In the genomic region with DNA sequence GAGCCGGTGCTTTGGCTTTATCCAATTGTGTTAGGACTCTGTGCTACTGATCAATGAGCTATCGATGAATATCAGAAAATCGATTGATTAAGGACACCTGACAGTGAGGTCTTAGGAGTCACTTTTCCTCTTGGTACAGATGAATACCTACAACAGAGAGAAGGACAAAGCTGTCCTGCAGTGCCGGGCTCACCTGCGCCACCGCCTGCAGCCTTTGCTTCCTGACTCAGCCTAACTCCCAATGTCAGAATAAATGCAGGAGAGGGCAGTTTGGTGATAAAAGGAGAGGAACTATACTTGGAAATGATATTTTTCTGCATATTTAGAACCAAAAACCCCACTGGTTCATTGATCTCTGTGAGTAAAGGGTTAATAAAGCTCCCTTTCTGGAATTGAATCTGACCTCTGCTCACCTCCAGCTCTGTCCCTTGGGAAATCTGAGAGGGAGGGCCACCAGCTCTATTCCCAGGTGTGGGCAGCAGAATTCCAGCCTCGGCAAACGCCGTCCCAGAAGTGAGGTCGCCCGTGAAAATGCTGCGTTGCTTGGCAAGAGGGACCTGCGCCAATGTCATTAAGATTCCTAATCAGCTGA, we compare ENCODE assay signal across 15 cellular contexts. TPM values are rescaled to one million over a fixed set of nuclear protein-coding genes. Genes with fewer than 3 reads are reported as not detected.
DNase-seq lines count a peak whose midpoint lies in the region; ATAC-seq, FAIRE-seq and TF ChIP-seq lines count a peak whose summit lies in the region.
"Had no signal": no experiment of that assay in that cellular context is flagged by ENCODE, and none has a peak within 500 bp of the region (broad histone marks: within the 10 kb centered on the region; RNA-seq: fewer than 3 reads in every experiment).

No MANE protein-coding gene starts in this region.

- H3K4me2 ChIP-seq in astrocyte (ENCODE audit: low read length): peak overlapping the region; percentile 79

- H3K9ac ChIP-seq in astrocyte (ENCODE audit: low read length): peak overlapping the region; percentile 18
- H3K9ac ChIP-seq in skeletal muscle tissue (ENCODE audit: low read depth in 1 of 3, low read length in 3 of 3): peak overlapping the region in 1 of 3 donors; percentile 45

- H3K4me1 Mint-ChIP-seq in astrocyte (ENCODE audit: low read depth, unreplicated experiment): peaks cover 3% of the 10 kb centered on the region
- H3K4me1 Mint-ChIP-seq: activated naive CD4-positive, alpha-beta T cell treated with anti-CD3 and anti-CD28 coated beads, Interleukin-2, amount 50 U/mL, for 24 hours had no signal

- H3K27me3 Mint-ChIP-seq in astrocyte (ENCODE audit: low read depth, unreplicated experiment): peaks cover 18% of the 10 kb centered on the region

- H3K27ac ChIP-seq in astrocyte (ENCODE audit: low read depth, low read length) (no peak overlapping the region), skeletal muscle tissue (ENCODE audit: low read depth, low read length) (no peak overlapping the region)
- H3K27ac ChIP-seq: thyroid gland had no signal

- H3K27me3 ChIP-seq in astrocyte (ENCODE audit: insufficient read depth, low read length): peaks cover 3% of the 10 kb centered on the region
- peaks cover 24 to 37% (median 36%) of the 10 kb centered on the region in 3 donors for H3K27me3 ChIP-seq in skeletal muscle tissue (ENCODE audit: control insufficient read depth in 3 of 3, insufficient read depth in 3 of 3, low read length in 3 of 3)
- H3K27me3 ChIP-seq: thyroid gland had no signal

- no peak overlapping the region for H3K4me3 Mint-ChIP-seq in astrocyte (ENCODE audit: unreplicated experiment)
- H3K4me3 Mint-ChIP-seq: activated naive CD4-positive, alpha-beta T cell treated with anti-CD3 and anti-CD28 coated beads, Interleukin-2, amount 50 U/mL, for 24 hours; T-helper 1 cell treated with Interleukin-12 subunit alpha and Interleukin-12 subunit beta and Interleukin-4 antibody, amounts not matched to agents 30 μg/mL and 1 μg/mL, for 36 hours had no signal

- H3K27ac Mint-ChIP-seq in astrocyte (ENCODE audit: unreplicated experiment): no peak overlapping the region
- H3K27ac Mint-ChIP-seq: activated naive CD4-positive, alpha-beta T cell treated with anti-CD3 and anti-CD28 coated beads, Interleukin-2, amount 50 U/mL, for 24 hours; T-helper 1 cell treated with Interleukin-12 subunit alpha and Interleukin-12 subunit beta and Interleukin-4 antibody, amounts not matched to agents 30 μg/mL and 1 μg/mL, for 36 hours had no signal

- H3K9me3 ChIP-seq in astrocyte (ENCODE audit: insufficient read depth, low read depth, low read length): no peaks in the 10 kb centered on the region
- peaks cover 2% of the 10 kb centered on the region for H3K9me3 ChIP-seq in iPS-18c (ENCODE audit: control insufficient read depth, insufficient read depth, low read length)
- peaks cover 0 to 8% (median 3%) of the 10 kb centered on the region in 3 donors for H3K9me3 ChIP-seq in skeletal muscle tissue (ENCODE audit: control insufficient read depth in 3 of 3, low read length in 3 of 3)
- H3K9me3 ChIP-seq: thyroid gland had no signal

- H3K36me3 ChIP-seq in astrocyte (ENCODE audit: insufficient read depth, low read length) (no peaks in the 10 kb centered on the region), skeletal muscle tissue (ENCODE audit: control insufficient read depth in 3 of 3, insufficient read depth in 3 of 3, low read length in 3 of 3) (no peaks in the 10 kb centered on the region)
- H3K36me3 ChIP-seq: thyroid gland had no signal

- DNase-seq in NCI-H2171 (lab: John Stamatoyannopoulos, UW) (peak; percentile 66), NCI-H2171 treated with DMSO at 0.1 percent for 48 hours (lab: John Stamatoyannopoulos, UW) (no peak), astrocyte (ENCODE audit: low read depth) (no peak), OCI-M1 (lab: John Stamatoyannopoulos, UW) (no peak), DMS79 (lab: John Stamatoyannopoulos, UW) (no peak)
- DNase-seq: activated CD4-positive, alpha-beta T cell treated with anti-CD3 and anti-CD28 coated beads, Interleukin-2, amount 50 U/mL, for 48 hours; effector CD4-positive, alpha-beta T cell; NCI-H187 treated with DMSO at 0.1 percent for 48 hours; thyroid gland had no signal

- TF ChIP-seq CTCF in astrocyte (IDR thresholded peaks at IDR 0.05; ENCODE audit: insufficient read depth, low read depth, low read length): no peak

- no peaks in the 10 kb centered on the region for H3K36me3 Mint-ChIP-seq in astrocyte (ENCODE audit: low read depth, unreplicated experiment)

- H3K79me2 ChIP-seq in astrocyte (ENCODE audit: insufficient read depth, low read length): no peaks in the 10 kb centered on the region

- H3K4me1 ChIP-seq in astrocyte (ENCODE audit: insufficient read depth, low read length): peaks cover 10% of the 10 kb centered on the region
- H3K4me1 ChIP-seq in skeletal muscle tissue (ENCODE audit: control insufficient read depth in 3 of 3, insufficient read depth in 3 of 3, low read length in 3 of 3): peaks cover 6 to 8% (median 7%) of the 10 kb centered on the region in 3 donors
- H3K4me1 ChIP-seq: thyroid gland had no signal

- H3K4me3 ChIP-seq in astrocyte (ENCODE audit: insufficient read depth, low read depth, low read length) (peak overlapping the region; percentile 25), iPS-18c (ENCODE audit: insufficient read depth, low read depth, low read length) (0 out of 2 replicates have a peak overlapping the region, but pooled peaks have one; percentile 20), skeletal muscle tissue (ENCODE audit: low read length in 3 of 3) (peak overlapping the region; percentile 4 to 52 (median 38))
- H3K4me3 ChIP-seq: GM12878, thyroid gland had no signal

- H3K9me3 Mint-ChIP-seq in astrocyte (ENCODE audit: unreplicated experiment): peaks cover 25% of the 10 kb centered on the region

- no peak for FAIRE-seq in astrocyte (lab: Jason Lieb, UNC)
- FAIRE-seq: GM12878 had no signal

- no peaks in the 10 kb centered on the region for H4K20me1 ChIP-seq in astrocyte (ENCODE audit: insufficient read depth, low read length)

- no peak for ATAC-seq in HG02588 (IDR thresholded peaks at IDR 0.05; ENCODE audit: unreplicated experiment)
- ATAC-seq: GM12878 had no signal

- peak overlapping the region; percentile 79 for H2AFZ ChIP-seq in astrocyte (ENCODE audit: low read depth, low read length)

RNA-seq across cellular contexts. Expression of gene POFUT2, which starts 39.3 kb away (rescaled TPM):
- total RNA-seq in astrocyte (109 and 119 TPM in 2 replicates), skeletal muscle tissue (18.3 TPM)
